Comparison of ENCODE assay signal across 20 cellular contexts in genomic region chr9:34601883-34602570, GRCh38. TPM values are rescaled to one million over a fixed set of nuclear protein-coding genes. Genes with fewer than 3 reads are reported as not detected.
DNase-seq lines count a peak whose midpoint lies in the region; ATAC-seq and TF ChIP-seq lines count a peak whose summit lies in the region.
"Had no signal": no experiment of that assay in that cellular context is flagged by ENCODE, and none has a peak within 500 bp of the region (broad histone marks: within the 10 kb centered on the region; RNA-seq: fewer than 3 reads in every experiment).

No MANE protein-coding gene starts in this region.

- no peaks in the 10 kb centered on the region for H4K20me1 ChIP-seq in neural cell (ENCODE audit: insufficient read depth)

- TF ChIP-seq RAD21 in neural cell (conservative IDR thresholded peaks at IDR 0.05) = no peak

- H3K27me3 Mint-ChIP-seq in T-helper 17 cell (peaks cover 43% of the 10 kb centered on the region), endodermal cell (ENCODE audit: insufficient read depth) (no peaks in the 10 kb centered on the region)

- peak overlapping the region; percentile 25 for H3K4me2 ChIP-seq in neural cell (ENCODE audit: low read length)

- H3K4me3 ChIP-seq in HEK293 (ENCODE audit: low read depth, low read length) = no peak overlapping the region
- no peak overlapping the region for H3K4me3 ChIP-seq in endodermal cell (ENCODE audit: low read length)
- H3K4me3 ChIP-seq in neural cell (ENCODE audit: low read length) = peak overlapping the region; percentile 19
- H3K4me3 ChIP-seq: HAP-1 had no signal

- H3K9me2 ChIP-seq in neural cell (ENCODE audit: insufficient read depth, low read length) = no peaks in the 10 kb centered on the region

- no peaks in the 10 kb centered on the region for H3K4me1 ChIP-seq in HEK293 (ENCODE audit: control insufficient read depth, insufficient read depth, low read length)
- no peaks in the 10 kb centered on the region for H3K4me1 ChIP-seq in endodermal cell (ENCODE audit: control insufficient read depth, insufficient read depth, low read length)
- H3K4me1 ChIP-seq: HAP-1 had no signal

- CTCF ChIA-PET in HEK293 (lab: Yijun Ruan, JAX) = interaction anchor here (0.7 to 6.1 kb wide), 17 partner anchors 9 to 270 kb away, joined by 3 to 105 read pairs (median 11); partner anchors contain the start of genes CCL27 and MYORG

- no peak overlapping the region for H2AFZ ChIP-seq in neural cell (ENCODE audit: low read depth, low read length)

- 55 to 64% methylated on average over 2 to 7 of the region's 7 CpGs for WGBS in endodermal cell (ENCODE audit: insufficient coverage in 1 of 2, insufficient read length in 1 of 2), 2 experiments

- H3K9ac ChIP-seq in endodermal cell (ENCODE audit: extremely low read depth, low read length, poor library complexity, severe bottlenecking) (no peak overlapping the region), neural cell (ENCODE audit: low read length) (peak overlapping the region; percentile 44)

- no peaks in the 10 kb centered on the region for H3K9me3 ChIP-seq in HEK293 (ENCODE audit: control insufficient read depth, insufficient read depth, low read depth, low read length)
- no peaks in the 10 kb centered on the region for H3K9me3 ChIP-seq in T-helper 17 cell (ENCODE audit: control insufficient read depth, low read length, poor library complexity, severe bottlenecking)
- H3K9me3 ChIP-seq in endodermal cell (ENCODE audit: control insufficient read depth, low read length) = no peaks in the 10 kb centered on the region
- H3K9me3 ChIP-seq in neural cell (ENCODE audit: low read length) = no peaks in the 10 kb centered on the region
- H3K9me3 ChIP-seq: HAP-1 had no signal

- no peak for ATAC-seq in T-helper 17 cell
- no peak for ATAC-seq in HG03025 (IDR thresholded peaks at IDR 0.05; ENCODE audit: low FRiP score, unreplicated experiment)

- no peak for DNase-seq in T-helper 17 cell
- peak; percentile 74 for DNase-seq in endodermal cell
- no peak for DNase-seq in NCI-H524 (lab: John Stamatoyannopoulos, UW)
- DNase-seq in SKM-1 (lab: John Stamatoyannopoulos, UW; ENCODE audit: unreplicated experiment) = no peak
- no peak for DNase-seq in occipital lobe (lab: John Stamatoyannopoulos, UW)
- DNase-seq: ACHN; AML-193; COR-L47; DMS153; MV-4-11; NCI-H1436 treated with DMSO at 0.1 percent for 48 hours; NCI-H2081 treated with DMSO at 0.1 percent for 48 hours; NCI-H226; NK-92 treated with Interleukin-12 subunit alpha and Interleukin-12 subunit beta, amount 100 ng/mL, for 24 hours; OCI-M1 had no signal

- no peak for TF ChIP-seq EP300 in neural cell (conservative IDR thresholded peaks at IDR 0.05; ENCODE audit: poor library complexity, severe bottlenecking)

- H3K27ac Mint-ChIP-seq in T-helper 17 cell (peak overlapping the region; percentile 75), endodermal cell (no peak overlapping the region)

- H3K4me3 Mint-ChIP-seq in T-helper 17 cell (no peak overlapping the region), endodermal cell (no peak overlapping the region)

- no peaks in the 10 kb centered on the region for H3F3A ChIP-seq in neural cell (ENCODE audit: insufficient read depth, low read length, poor library complexity, severe bottlenecking)

- H3K36me3 Mint-ChIP-seq in T-helper 17 cell (ENCODE audit: low read depth) (peaks cover 2% of the 10 kb centered on the region), endodermal cell (ENCODE audit: low read depth) (no peaks in the 10 kb centered on the region)

- POLR2A ChIA-PET in HEK293 (lab: Yijun Ruan, JAX) = no interaction called here

- H3K79me2 ChIP-seq in neural cell (replicated peaks; ENCODE audit: insufficient read depth, low read length) = no peaks in the 10 kb centered on the region

- H3K27me3 ChIP-seq in endodermal cell (ENCODE audit: control insufficient read depth, insufficient read depth, low read length, poor library complexity, severe bottlenecking) (peaks cover 23% of the 10 kb centered on the region), neural cell (ENCODE audit: insufficient read depth, low read depth, low read length) (no peaks in the 10 kb centered on the region)

- peaks cover 8% of the 10 kb centered on the region for H3K4me1 Mint-ChIP-seq in T-helper 17 cell
- no peaks in the 10 kb centered on the region for H3K4me1 Mint-ChIP-seq in endodermal cell

- no peaks in the 10 kb centered on the region for H3K9me3 Mint-ChIP-seq in endodermal cell

- no peak for TF ChIP-seq CTCF in HEK293 (tag by site-specific recombination; IDR thresholded peaks at IDR 0.05)
- TF ChIP-seq CTCF in endodermal cell (conservative IDR thresholded peaks at IDR 0.05) = no peak
- peak; percentile 17 for TF ChIP-seq CTCF in neural cell (IDR thresholded peaks at IDR 0.05; ENCODE audit: poor library complexity, severe bottlenecking)

- H3K36me3 ChIP-seq in HEK293 (ENCODE audit: control insufficient read depth in 2 of 2, insufficient read depth in 1 of 2, low read length in 2 of 2) (no peaks in the 10 kb centered on the region), endodermal cell (ENCODE audit: control insufficient read depth, insufficient read depth, low read length) (no peaks in the 10 kb centered on the region), neural cell (ENCODE audit: insufficient read depth, low read length) (no peaks in the 10 kb centered on the region)
- H3K36me3 ChIP-seq: HAP-1 had no signal

- H3K27ac ChIP-seq in HEK293 (ENCODE audit: extremely low read depth, low read depth, low read length) (no peak overlapping the region), endodermal cell (ENCODE audit: low read depth, low read length) (no peak overlapping the region), neural cell (ENCODE audit: low read length) (peak overlapping the region; percentile 55)

TF ChIP-seq in HEK293, 187 proteins besides CTCF, POLR2A, EP300 and RAD21:
- TF ChIP-seq ZNF169 (tag by site-specific recombination; IDR thresholded peaks at IDR 0.05) = no peak
- 0 out of 2 replicates have a peak, but pooled peaks have one; percentile 43 for TF ChIP-seq SCRT2 (tag by site-specific recombination; IDR thresholded peaks at IDR 0.05)
- peak; percentile 43; the same call in 1 of the 2 replicates for TF ChIP-seq ZNF366 (tag by site-specific recombination; conservative IDR thresholded peaks at IDR 0.05)

TF ChIP-seq in neural cell, 6 proteins besides CTCF, POLR2A, EP300 and RAD21:
- TF ChIP-seq POLR2AphosphoS5 (IDR thresholded peaks at IDR 0.05) (no peak), EZH2 (IDR thresholded peaks at IDR 0.05; ENCODE audit: borderline replicate concordance, insufficient read depth, low read length, poor library complexity, severe bottlenecking) (no peak), MXI1 (conservative IDR thresholded peaks at IDR 0.05; ENCODE audit: poor library complexity, severe bottlenecking) (no peak), SMC3 (conservative IDR thresholded peaks at IDR 0.05; ENCODE audit: poor library complexity) (no peak), TAF1 (IDR thresholded peaks at IDR 0.05; ENCODE audit: low read depth) (no peak)
- TF ChIP-seq, protein P1, sequence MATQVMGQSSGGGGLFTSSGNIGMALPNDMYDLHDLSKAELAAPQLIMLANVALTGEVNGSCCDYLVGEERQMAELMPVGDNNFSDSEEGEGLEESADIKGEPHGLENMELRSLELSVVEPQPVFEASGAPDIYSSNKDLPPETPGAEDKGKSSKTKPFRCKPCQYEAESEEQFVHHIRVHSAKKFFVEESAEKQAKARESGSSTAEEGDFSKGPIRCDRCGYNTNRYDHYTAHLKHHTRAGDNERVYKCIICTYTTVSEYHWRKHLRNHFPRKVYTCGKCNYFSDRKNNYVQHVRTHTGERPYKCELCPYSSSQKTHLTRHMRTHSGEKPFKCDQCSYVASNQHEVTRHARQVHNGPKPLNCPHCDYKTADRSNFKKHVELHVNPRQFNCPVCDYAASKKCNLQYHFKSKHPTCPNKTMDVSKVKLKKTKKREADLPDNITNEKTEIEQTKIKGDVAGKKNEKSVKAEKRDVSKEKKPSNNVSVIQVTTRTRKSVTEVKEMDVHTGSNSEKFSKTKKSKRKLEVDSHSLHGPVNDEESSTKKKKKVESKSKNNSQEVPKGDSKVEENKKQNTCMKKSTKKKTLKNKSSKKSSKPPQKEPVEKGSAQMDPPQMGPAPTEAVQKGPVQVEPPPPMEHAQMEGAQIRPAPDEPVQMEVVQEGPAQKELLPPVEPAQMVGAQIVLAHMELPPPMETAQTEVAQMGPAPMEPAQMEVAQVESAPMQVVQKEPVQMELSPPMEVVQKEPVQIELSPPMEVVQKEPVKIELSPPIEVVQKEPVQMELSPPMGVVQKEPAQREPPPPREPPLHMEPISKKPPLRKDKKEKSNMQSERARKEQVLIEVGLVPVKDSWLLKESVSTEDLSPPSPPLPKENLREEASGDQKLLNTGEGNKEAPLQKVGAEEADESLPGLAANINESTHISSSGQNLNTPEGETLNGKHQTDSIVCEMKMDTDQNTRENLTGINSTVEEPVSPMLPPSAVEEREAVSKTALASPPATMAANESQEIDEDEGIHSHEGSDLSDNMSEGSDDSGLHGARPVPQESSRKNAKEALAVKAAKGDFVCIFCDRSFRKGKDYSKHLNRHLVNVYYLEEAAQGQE (IDR thresholded peaks at IDR 0.05; ENCODE audit: borderline replicate concordance) = no peak

RNA-seq across cellular contexts. Expression of gene RPP25L, which starts 9.9 kb away (rescaled TPM):
- 1 to 10 TPM; 8.3 to 9.0 TPM for total RNA-seq in T-helper 17 cell
- 10 to 100 TPM; 19.3 to 22.4 TPM for total RNA-seq in endodermal cell
- polyA plus RNA-seq in endodermal cell (2013, experiment 1 of 2) = 30.1 TPM
- polyA plus RNA-seq in endodermal cell (2013, experiment 2 of 2) = 22.1 TPM
- 27.5 and 31.4 TPM in 2 replicates for polyA plus RNA-seq in neural cell
- 14.8 and 17.3 TPM in 2 replicates for polyA minus RNA-seq in neural cell
- 5.5 TPM for total RNA-seq in occipital lobe

RNA-seq across cellular contexts. Expression of gene CNTFR, which starts 12.5 kb away (rescaled TPM):
- not detected for total RNA-seq in T-helper 17 cell
- 1 to 10 TPM in 1 of 2 donors, under 1 TPM in 1; 0.53 to 1.6 TPM for total RNA-seq in endodermal cell
- polyA plus RNA-seq in endodermal cell (2013, experiment 1 of 2) = 187 TPM
- 167 TPM for polyA plus RNA-seq in endodermal cell (2013, experiment 2 of 2)
- 19.0 and 20.7 TPM in 2 replicates for polyA plus RNA-seq in neural cell
- polyA minus RNA-seq in neural cell = 25.4 and 27.0 TPM in 2 replicates
- 14.0 TPM for total RNA-seq in occipital lobe
- total RNA-seq: RPMI7951 had no signal

RNA-seq across cellular contexts. Expression of gene DCTN3, which starts 18.3 kb away (rescaled TPM):
- total RNA-seq in T-helper 17 cell (10 to 100 TPM; 76.4 to 82.4 TPM), endodermal cell (10 to 100 TPM; 51.9 to 53.6 TPM), occipital lobe (108 TPM)
- 117 TPM for polyA plus RNA-seq in endodermal cell (2013, experiment 1 of 2)
- 113 TPM for polyA plus RNA-seq in endodermal cell (2013, experiment 2 of 2)
- 380 and 391 TPM in 2 replicates for polyA plus RNA-seq in neural cell
- 133 and 140 TPM in 2 replicates for polyA minus RNA-seq in neural cell

RNA-seq across cellular contexts. Expression of gene ARID3C, which starts 26.8 kb away (rescaled TPM):
- total RNA-seq in T-helper 17 cell = under 1 TPM in 1 of 2 donors, not detected in 1; 0.27 TPM
- under 1 TPM; 0.31 to 0.80 TPM for total RNA-seq in endodermal cell
- polyA plus RNA-seq in endodermal cell (2013, experiment 1 of 2) = 0.14 TPM
- 0.83 TPM for polyA plus RNA-seq in endodermal cell (2013, experiment 2 of 2)
- 2.1 and 2.8 TPM in 2 replicates for polyA plus RNA-seq in neural cell
- not detected in 2 replicates for polyA minus RNA-seq in neural cell
- total RNA-seq in occipital lobe = not detected
- total RNA-seq: RPMI7951 had no signal

RNA-seq across cellular contexts. Expression of gene SIGMAR1, which starts 35.6 kb away (rescaled TPM):
- total RNA-seq in T-helper 17 cell (10 to 100 TPM; 30.2 to 39.4 TPM), endodermal cell (10 to 100 TPM; 49.1 to 49.4 TPM), occipital lobe (24.3 TPM)
- 84.6 TPM for polyA plus RNA-seq in endodermal cell (2013, experiment 1 of 2)
- polyA plus RNA-seq in endodermal cell (2013, experiment 2 of 2) = 74.7 TPM
- polyA plus RNA-seq in neural cell = 50.2 and 52.5 TPM in 2 replicates
- polyA minus RNA-seq in neural cell = 32.2 and 51.4 TPM in 2 replicates
